ENCODE assay signal across 13 cellular contexts in genomic region chr1:229027158-229027557, GRCh38.
DNase-seq lines count a peak whose midpoint lies in the region; ATAC-seq and TF ChIP-seq lines count a peak whose summit lies in the region.
"Had no signal": no experiment of that assay in that cellular context is flagged by ENCODE, and none has a peak within 500 bp of the region (broad histone marks: within the 10 kb centered on the region; RNA-seq: fewer than 3 reads in every experiment).

No MANE protein-coding gene starts in this region.

- H3K9ac ChIP-seq in BLaER1 = no peak overlapping the region
- peak overlapping the region; percentile 3 for H3K9ac ChIP-seq in adipocyte (ENCODE audit: low read length)

- TF ChIP-seq CTCF in HL-60 (IDR thresholded peaks at IDR 0.05; ENCODE audit: insufficient read depth, low read length) = no peak

- peaks cover 10% of the 10 kb centered on the region for H3K4me1 ChIP-seq in BLaER1
- peaks cover 31% of the 10 kb centered on the region for H3K4me1 ChIP-seq in adipocyte (ENCODE audit: control insufficient read depth, insufficient read depth, low read length)
- peaks cover 46% of the 10 kb centered on the region for H3K4me1 ChIP-seq in mesodermal cell (ENCODE audit: control insufficient read depth, insufficient read depth, low read length, poor library complexity, severe bottlenecking)

- 49 to 54% methylated on average over 4 to 5 of the region's 5 CpGs for WGBS in mesodermal cell (ENCODE audit: insufficient coverage in 2 of 2), 2 experiments

- peak overlapping the region; percentile 70; the same call in 1 of the 2 replicates for H3K4me2 ChIP-seq in BLaER1

- H3K27me3 ChIP-seq in BLaER1 (peaks cover 58% of the 10 kb centered on the region), HL-60 (ENCODE audit: insufficient read depth, poor library complexity, severe bottlenecking) (no peaks in the 10 kb centered on the region), adipocyte (replicated peaks; ENCODE audit: control insufficient read depth, insufficient read depth, low read length) (peaks cover 4% of the 10 kb centered on the region)
- H3K27me3 ChIP-seq: BE2C, MG63 had no signal

- H3K4me3 ChIP-seq in BLaER1 = no peak overlapping the region
- H3K4me3 ChIP-seq in HL-60 (replicated peaks; ENCODE audit: insufficient read depth, low read length) = no peak overlapping the region
- H3K4me3 ChIP-seq in adipocyte (ENCODE audit: low read length) = no peak overlapping the region
- no peak overlapping the region for H3K4me3 ChIP-seq in mesodermal cell (ENCODE audit: extremely low read depth, insufficient read depth, low read length, poor library complexity, severe bottlenecking)
- H3K4me3 ChIP-seq: coronary artery, MG63 had no signal

- H3K36me3 ChIP-seq in BLaER1 = no peaks in the 10 kb centered on the region
- no peaks in the 10 kb centered on the region for H3K36me3 ChIP-seq in adipocyte (ENCODE audit: control insufficient read depth, insufficient read depth, low read length, severe bottlenecking)
- no peaks in the 10 kb centered on the region for H3K36me3 ChIP-seq in mesodermal cell (ENCODE audit: control insufficient read depth, insufficient read depth, low read length)
- H3K36me3 ChIP-seq: BE2C, MG63 had no signal

- no peak for DNase-seq in HL-60 (ENCODE audit: low read depth in 1 of 2, low spot score in 1 of 2)
- no peak for DNase-seq in adipocyte (ENCODE audit: low read depth)
- no peak for DNase-seq in DMS53 treated with DMSO at 0.1 percent for 48 hours (lab: John Stamatoyannopoulos, UW; ENCODE audit: unreplicated experiment)
- DNase-seq in NCI-H1105 (lab: John Stamatoyannopoulos, UW) = no peak
- no peak for DNase-seq in effector CD4-positive, alpha-beta T cell
- DNase-seq: activated effector memory CD4-positive, alpha-beta T cell treated with Interleukin-2 at 50 U/mL for 16 hours; BE2C; MG63 had no signal

- no peaks in the 10 kb centered on the region for H3K9me3 ChIP-seq in BLaER1
- H3K9me3 ChIP-seq in adipocyte (ENCODE audit: control insufficient read depth, low read length) = no peaks in the 10 kb centered on the region
- H3K9me3 ChIP-seq in mesodermal cell (ENCODE audit: control insufficient read depth, low read length) = no peaks in the 10 kb centered on the region
- H3K9me3 ChIP-seq: BE2C, MG63 had no signal

- no peak for ATAC-seq in GM21529 (IDR thresholded peaks at IDR 0.05; ENCODE audit: unreplicated experiment)
- ATAC-seq: Right ventricle myocardium inferior had no signal

- H3K27ac ChIP-seq in BLaER1 (no peak overlapping the region), HL-60 (replicated peaks) (peak overlapping the region; percentile 94), mesodermal cell (ENCODE audit: low read depth, low read length, severe bottlenecking) (peak overlapping the region; percentile 79)

- H4K20me1 ChIP-seq in BLaER1 = peaks cover 19% of the 10 kb centered on the region; the same call in 1 of the 2 replicates
